In genomic region chr1:204359474-204360255, GRCh38 we compare ENCODE assay signal across 1 cellular context.
A peak's percentile ranks its signal among the peaks of the same experiment; 100 is the strongest.
TF ChIP-seq lines count a peak whose summit lies in the region.

A gene with protein sequence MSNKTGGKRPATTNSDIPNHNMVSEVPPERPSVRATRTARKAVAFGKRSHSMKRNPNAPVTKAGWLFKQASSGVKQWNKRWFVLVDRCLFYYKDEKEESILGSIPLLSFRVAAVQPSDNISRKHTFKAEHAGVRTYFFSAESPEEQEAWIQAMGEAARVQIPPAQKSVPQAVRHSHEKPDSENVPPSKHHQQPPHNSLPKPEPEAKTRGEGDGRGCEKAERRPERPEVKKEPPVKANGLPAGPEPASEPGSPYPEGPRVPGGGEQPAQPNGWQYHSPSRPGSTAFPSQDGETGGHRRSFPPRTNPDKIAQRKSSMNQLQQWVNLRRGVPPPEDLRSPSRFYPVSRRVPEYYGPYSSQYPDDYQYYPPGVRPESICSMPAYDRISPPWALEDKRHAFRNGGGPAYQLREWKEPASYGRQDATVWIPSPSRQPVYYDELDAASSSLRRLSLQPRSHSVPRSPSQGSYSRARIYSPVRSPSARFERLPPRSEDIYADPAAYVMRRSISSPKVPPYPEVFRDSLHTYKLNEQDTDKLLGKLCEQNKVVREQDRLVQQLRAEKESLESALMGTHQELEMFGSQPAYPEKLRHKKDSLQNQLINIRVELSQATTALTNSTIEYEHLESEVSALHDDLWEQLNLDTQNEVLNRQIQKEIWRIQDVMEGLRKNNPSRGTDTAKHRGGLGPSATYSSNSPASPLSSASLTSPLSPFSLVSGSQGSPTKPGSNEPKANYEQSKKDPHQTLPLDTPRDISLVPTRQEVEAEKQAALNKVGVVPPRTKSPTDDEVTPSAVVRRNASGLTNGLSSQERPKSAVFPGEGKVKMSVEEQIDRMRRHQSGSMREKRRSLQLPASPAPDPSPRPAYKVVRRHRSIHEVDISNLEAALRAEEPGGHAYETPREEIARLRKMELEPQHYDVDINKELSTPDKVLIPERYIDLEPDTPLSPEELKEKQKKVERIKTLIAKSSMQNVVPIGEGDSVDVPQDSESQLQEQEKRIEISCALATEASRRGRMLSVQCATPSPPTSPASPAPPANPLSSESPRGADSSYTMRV (minus strand): TSS chr1:204359929. CDS start chr1:204273727, 86,202 bp downstream.

TF ChIP-seq in IMR-90, 13 proteins besides CTCF, POLR2A, EP300 and RAD21 (continued from another document):
- peak; percentile 74 for TF ChIP-seq SMC3 (IDR thresholded peaks at IDR 0.05; ENCODE audit: low read depth, low read length)
- no peak for TF ChIP-seq RCOR1 (IDR thresholded peaks at IDR 0.05; ENCODE audit: insufficient replicate concordance, low read length)
- TF ChIP-seq, protein P1, sequence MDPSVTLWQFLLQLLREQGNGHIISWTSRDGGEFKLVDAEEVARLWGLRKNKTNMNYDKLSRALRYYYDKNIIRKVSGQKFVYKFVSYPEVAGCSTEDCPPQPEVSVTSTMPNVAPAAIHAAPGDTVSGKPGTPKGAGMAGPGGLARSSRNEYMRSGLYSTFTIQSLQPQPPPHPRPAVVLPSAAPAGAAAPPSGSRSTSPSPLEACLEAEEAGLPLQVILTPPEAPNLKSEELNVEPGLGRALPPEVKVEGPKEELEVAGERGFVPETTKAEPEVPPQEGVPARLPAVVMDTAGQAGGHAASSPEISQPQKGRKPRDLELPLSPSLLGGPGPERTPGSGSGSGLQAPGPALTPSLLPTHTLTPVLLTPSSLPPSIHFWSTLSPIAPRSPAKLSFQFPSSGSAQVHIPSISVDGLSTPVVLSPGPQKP (IDR thresholded peaks at IDR 0.05; ENCODE audit: borderline replicate concordance, low read depth, low read length) = no peak
- TF ChIP-seq NFE2L2 (IDR thresholded peaks at IDR 0.05; ENCODE audit: low read depth, low read length) = no peak
- no peak for TF ChIP-seq RFX5 (IDR thresholded peaks at IDR 0.05; ENCODE audit: low read depth, low read length)
